ENCODE assay signal across 23 cellular contexts in genomic region chr16:85980686-85981085, GRCh38.
"Had no signal": no experiment of that assay in that cellular context is flagged by ENCODE, and none has a peak within 500 bp of the region (broad histone marks: within the 10 kb centered on the region; RNA-seq: fewer than 3 reads in every experiment).

No MANE protein-coding gene starts in this region.

- H3K9me3 ChIP-seq: left lung, lower lobe of right lung, psoas muscle, right atrium auricular region, suprapubic skin, thoracic aorta, tibial artery, vagina had no signal

- H3K4me3 ChIP-seq: left lung, lower lobe of right lung, psoas muscle, right atrium auricular region, skin epidermis, suprapubic skin, thoracic aorta, tibial artery, vagina had no signal

- H3K9ac ChIP-seq: parathyroid adenoma had no signal

- H3K79me2 ChIP-seq: parathyroid adenoma had no signal

- H3K36me3 ChIP-seq: left lung, lower lobe of right lung, right atrium auricular region, suprapubic skin, thoracic aorta, tibial artery, vagina had no signal

- H3K27me3 ChIP-seq: right atrium auricular region, vagina had no signal

- ATAC-seq: left cardiac atrium; left lung; lower lobe of right lung; naive thymus-derived CD8-positive, alpha-beta T cell; psoas muscle; sciatic nerve; stimulated activated effector memory CD8-positive, alpha-beta T cell treated with anti-CD3 and anti-CD28 coated beads, Interleukin-12 subunit alpha, Interleukin-12 subunit beta, amount 100 ng/mL, for 72 hours had no signal

- H2AFZ ChIP-seq: parathyroid adenoma had no signal

- H3K4me1 ChIP-seq: parathyroid adenoma, psoas muscle, right atrium auricular region, suprapubic skin, vagina had no signal

- FAIRE-seq: islet of Langerhans had no signal

- H3K27ac ChIP-seq: left lung, lower lobe of right lung, parathyroid adenoma, psoas muscle, right atrium auricular region, skin epidermis, suprapubic skin, thoracic aorta, tibial artery, vagina had no signal

- DNase-seq: hypothalamus; immature natural killer cell; left cardiac atrium; left lung; lower lobe of right lung; mammary epithelial cell; mesenchymal stem cell; naive thymus-derived CD8-positive, alpha-beta T cell; nucleus accumbens; psoas muscle; stimulated activated CD4-positive, alpha-beta T cell treated with anti-CD3 and anti-CD28 coated beads, Interleukin-12 subunit alpha, Interleukin-12 subunit beta, amount 100 ng/mL, for 4 hours; stimulated activated CD4-positive, alpha-beta T cell treated with anti-CD3 and anti-CD28 coated beads, Interleukin-4, amount 100 ng/mL, for 24 hours; stimulated activated naive CD4-positive, alpha-beta T cell; tibial artery had no signal
